8 cellular contexts compared by ENCODE assay signal in genomic region chr9:115883467-115884329, GRCh38.
A peak's percentile ranks its signal among the peaks of the same experiment; 100 is the strongest.
DNase-seq lines count a peak whose midpoint lies in the region; ATAC-seq and TF ChIP-seq lines count a peak whose summit lies in the region.

No MANE protein-coding gene starts in this region.

- peak; percentile 90 for TF ChIP-seq CTCF in HFFc6 (IDR thresholded peaks at IDR 0.05)
- peak in 2 of 3 experiments; percentile 33 to 34 for TF ChIP-seq CTCF in testis (IDR thresholded peaks at IDR 0.05)
- no peak for TF ChIP-seq CTCF in CD8-positive, alpha-beta T cell (IDR thresholded peaks at IDR 0.05)

- no peak overlapping the region for H3K4me3 ChIP-seq in testis
- H3K4me3 ChIP-seq in CD8-positive, alpha-beta T cell (ENCODE audit: low read depth, low read length), result no peak overlapping the region

- H3K36me3 ChIP-seq in testis (ENCODE audit: low read depth, missing control alignments), result no peaks in the 10 kb centered on the region
- no peaks in the 10 kb centered on the region for H3K36me3 ChIP-seq in CD8-positive, alpha-beta T cell (ENCODE audit: insufficient read depth, low read length)

- H3K9me3 Mint-ChIP-seq in HFFc6, result no peaks in the 10 kb centered on the region
- H3K9me3 Mint-ChIP-seq in CD8-positive, alpha-beta T cell, result no peaks in the 10 kb centered on the region

- CTCF ChIA-PET in CD8-positive, alpha-beta T cell (lab: Charles Lee), result no interaction called here

- POLR2A ChIA-PET in CD8-positive, alpha-beta T cell (lab: Charles Lee), result no interaction called here

- intact Hi-C loops in head of caudate nucleus (cut with DNase I), result no loop called here
- intact Hi-C loops in testis (cut with DNase I; ENCODE audit: low total_unique reads), result no loop called here
- intact Hi-C loops in CD8-positive, alpha-beta T cell (cut with DNase I, micrococcal nuclease), result no loop called here

- no peaks in the 10 kb centered on the region for H3K9me3 ChIP-seq in testis
- no peaks in the 10 kb centered on the region for H3K9me3 ChIP-seq in CD8-positive, alpha-beta T cell (ENCODE audit: low read length)

- WGBS in testis, 2 donors, result 42 to 70% methylated on average over 5 of the region's 5 CpGs

- no peak overlapping the region for H3K4me3 Mint-ChIP-seq in HFFc6
- H3K4me3 Mint-ChIP-seq in CD8-positive, alpha-beta T cell, result no peak overlapping the region

- no peaks in the 10 kb centered on the region for H3K4me1 ChIP-seq in testis
- H3K4me1 ChIP-seq in CD8-positive, alpha-beta T cell (ENCODE audit: insufficient read depth, low read length), result no peaks in the 10 kb centered on the region

- no peaks in the 10 kb centered on the region for H3K36me3 Mint-ChIP-seq in HFFc6 (ENCODE audit: low read depth)
- H3K36me3 Mint-ChIP-seq in CD8-positive, alpha-beta T cell, result no peaks in the 10 kb centered on the region

- ATAC-seq in CD8-positive, alpha-beta T cell, result no peak
- no peak for ATAC-seq in GM19023 (IDR thresholded peaks at IDR 0.05; ENCODE audit: unreplicated experiment)

- DNase-seq in AG20443 (ENCODE audit: low spot score) (peak; percentile 60), HFFc6 (peak; percentile 25), SHP77 treated with DMSO at 0.1 percent for 48 hours (lab: John Stamatoyannopoulos, UW) (peak; percentile 1), head of caudate nucleus (peak in 36 of 42 donors; percentile 1 to 69 (median 32)), testis (peak; percentile 51), DMS114 treated with DMSO at 0.1 percent for 48 hours (lab: John Stamatoyannopoulos, UW; ENCODE audit: unreplicated experiment) (no peak)
- no peak for DNase-seq in CD8-positive, alpha-beta T cell

- peak overlapping the region; percentile 67 for H3K27ac Mint-ChIP-seq in HFFc6
- H3K27ac Mint-ChIP-seq in CD8-positive, alpha-beta T cell, result no peak overlapping the region

- H3K27me3 ChIP-seq in testis, result no peaks in the 10 kb centered on the region
- H3K27me3 ChIP-seq in CD8-positive, alpha-beta T cell (ENCODE audit: insufficient read depth, low read length), result no peaks in the 10 kb centered on the region

- H3K4me1 Mint-ChIP-seq in HFFc6 (ENCODE audit: low read depth), result peaks cover 43% of the 10 kb centered on the region
- H3K4me1 Mint-ChIP-seq in CD8-positive, alpha-beta T cell (ENCODE audit: low read depth), result no peaks in the 10 kb centered on the region

- no peak overlapping the region for H3K27ac ChIP-seq in testis
- no peak overlapping the region for H3K27ac ChIP-seq in CD8-positive, alpha-beta T cell (ENCODE audit: low read depth, low read length)

- no peaks in the 10 kb centered on the region for H3K27me3 Mint-ChIP-seq in HFFc6 (ENCODE audit: insufficient read depth)
- H3K27me3 Mint-ChIP-seq in CD8-positive, alpha-beta T cell (ENCODE audit: low read depth), result peaks cover 2% of the 10 kb centered on the region

- TF ChIP-seq POLR2A in testis (IDR thresholded peaks at IDR 0.05), result no peak

Comparison
In these comparisons a context has a peak if more than half of its experiments do, and no peak if none do; other contexts are left out.
1. DNase-seq: peak in AG20443 (single experiment), HFFc6 (single experiment), SHP77 treated with DMSO at 0.1 percent for 48 hours (single experiment), head of caudate nucleus (36 of 42) and testis (single experiment); none in DMS114 treated with DMSO at 0.1 percent for 48 hours (single experiment) and CD8-positive, alpha-beta T cell (0 of 7).